21 cellular contexts compared by ENCODE assay signal in genomic region chr11:75011357-75011756, GRCh38. TPM values are rescaled to one million over a fixed set of nuclear protein-coding genes. Genes with fewer than 3 reads are reported as not detected.
DNase-seq lines count a peak whose midpoint lies in the region; ATAC-seq, FAIRE-seq and TF ChIP-seq lines count a peak whose summit lies in the region.
"Had no signal": no experiment of that assay in that cellular context is flagged by ENCODE, and none has a peak within 500 bp of the region (broad histone marks: within the 10 kb centered on the region; RNA-seq: fewer than 3 reads in every experiment).

No MANE protein-coding gene starts in this region.

- H3K4me3 ChIP-seq in mesodermal cell (ENCODE audit: extremely low read depth, insufficient read depth, low read length, poor library complexity, severe bottlenecking) (no peak overlapping the region), psoas muscle (no peak overlapping the region)
- H3K4me3 ChIP-seq: GM12878, GM23248 had no signal

- H3K36me3 Mint-ChIP-seq in CD14-positive monocyte = peaks cover 67 to 75% of the 10 kb centered on the region in 2 donors

- H3K27ac Mint-ChIP-seq in CD14-positive monocyte = peak overlapping the region in 2 of 7 donors; percentile 29 to 50

- peak; percentile 9 for FAIRE-seq in GM12892 (lab: Jason Lieb, UNC)
- FAIRE-seq: D721Med, GM12878, GM18507, H1 had no signal

- no peak overlapping the region for H3K4me3 Mint-ChIP-seq in CD14-positive monocyte
- H3K4me3 Mint-ChIP-seq: CD4-positive, CD25-positive, alpha-beta regulatory T cell; CD8-positive, alpha-beta memory T cell had no signal

- H3K9me3 ChIP-seq in mesodermal cell (ENCODE audit: control insufficient read depth, low read length) = no peaks in the 10 kb centered on the region
- H3K9me3 ChIP-seq in psoas muscle = no peaks in the 10 kb centered on the region

- ATAC-seq in psoas muscle = no peak
- no peak for ATAC-seq in GM21360 (IDR thresholded peaks at IDR 0.05; ENCODE audit: unreplicated experiment)
- ATAC-seq: GM12878 had no signal

- peaks cover 27% of the 10 kb centered on the region for H3K36me3 ChIP-seq in mesodermal cell (ENCODE audit: control insufficient read depth, insufficient read depth, low read length)
- peaks cover 0 to 40% of the 10 kb centered on the region in 2 donors for H3K36me3 ChIP-seq in psoas muscle (ENCODE audit: insufficient read depth in 1 of 2, low read depth in 1 of 2)

- TF ChIP-seq POLR2A in GM12892 (IDR thresholded peaks at IDR 0.05; ENCODE audit: low read depth, low read length) = no peak

- no peaks in the 10 kb centered on the region for H3K27me3 ChIP-seq in psoas muscle (ENCODE audit: insufficient read depth in 3 of 3, low read length in 2 of 3)

- H3K27ac ChIP-seq in mesodermal cell (ENCODE audit: low read depth, low read length, severe bottlenecking) (peak overlapping the region; percentile 29), psoas muscle (peak overlapping the region; percentile 92)
- H3K27ac ChIP-seq: GM23248 had no signal

- DNase-seq in GM12892 (ENCODE audit: insufficient read length) (no peak), psoas muscle (no peak), superior temporal gyrus (ENCODE audit: extremely low spot score) (peak; percentile 2), CD14-positive monocyte (ENCODE audit: low spot score) (no peak)
- no peak for DNase-seq in stimulated activated CD8-positive, alpha-beta memory T cell treated with anti-CD3 and anti-CD28 coated beads, Interleukin-4, amount 100 ng/mL, for 48 hours
- DNase-seq: C1 segment of cervical spinal cord; CD4-positive, CD25-positive, alpha-beta regulatory T cell; CD8-positive, alpha-beta memory T cell; DMS 273 treated with DMSO at 0.1 percent for 48 hours; DMS79; EL; GDM1; GM23248; H7; HCEC 1CT had no signal

- intact Hi-C loops in psoas muscle (cut with DNase I) = loop anchor here in 1 of 2 donors (5.0 kb wide), 1 partner anchor 64 kb away; the partner anchor contains the start of genes SPCS2 and XRRA1
- intact Hi-C loops in CD14-positive monocyte (cut with micrococcal nuclease) = no loop called here

- no peaks in the 10 kb centered on the region for H3K9me3 Mint-ChIP-seq in CD14-positive monocyte
- H3K9me3 Mint-ChIP-seq: CD4-positive, CD25-positive, alpha-beta regulatory T cell; CD8-positive, alpha-beta memory T cell had no signal

- TF ChIP-seq CTCF in psoas muscle (IDR thresholded peaks at IDR 0.05) = no peak
- TF ChIP-seq CTCF in CD14-positive monocyte (IDR thresholded peaks at IDR 0.05) = no peak

- H3K27me3 Mint-ChIP-seq in CD14-positive monocyte (ENCODE audit: low read depth in 3 of 3) = no peaks in the 10 kb centered on the region
- H3K27me3 Mint-ChIP-seq: CD4-positive, CD25-positive, alpha-beta regulatory T cell; CD8-positive, alpha-beta memory T cell had no signal

- WGBS in mesodermal cell (ENCODE audit: insufficient coverage in 2 of 2), 2 experiments = 88 to 100% methylated on average over 2 of the region's 2 CpGs
- 26 to 33% (median 28%) methylated on average over 2 of the region's 2 CpGs for WGBS in psoas muscle, 3 donors

- H3K4me1 ChIP-seq in mesodermal cell (ENCODE audit: control insufficient read depth, insufficient read depth, low read length, poor library complexity, severe bottlenecking) (peaks cover 21% of the 10 kb centered on the region), psoas muscle (peaks cover 57% of the 10 kb centered on the region)

- no peaks in the 10 kb centered on the region for H3K4me1 Mint-ChIP-seq in CD14-positive monocyte
- H3K4me1 Mint-ChIP-seq: CD4-positive, CD25-positive, alpha-beta regulatory T cell; CD8-positive, alpha-beta memory T cell had no signal

RNA-seq across cellular contexts. Expression of gene NEU3, which starts 22.6 kb away (rescaled TPM):
- 8.6 TPM for polyA plus RNA-seq in GM12892 (2012; ENCODE audit: missing spikeins)
- 5.0 TPM for polyA plus RNA-seq in mesodermal cell (2013, experiment 1 of 2)
- 4.8 TPM for polyA plus RNA-seq in mesodermal cell (2013, experiment 2 of 2)
- total RNA-seq in psoas muscle = 10 to 100 TPM; 14.0 to 26.7 (median 18.0) TPM
- polyA plus RNA-seq in psoas muscle (1 to 10 TPM; 1.8 to 9.3 (median 4.3) TPM), CD14-positive monocyte (1 to 10 TPM; 2.3 to 3.9 TPM)
